ENCODE assay signal across 34 cellular contexts in the genomic region with DNA sequence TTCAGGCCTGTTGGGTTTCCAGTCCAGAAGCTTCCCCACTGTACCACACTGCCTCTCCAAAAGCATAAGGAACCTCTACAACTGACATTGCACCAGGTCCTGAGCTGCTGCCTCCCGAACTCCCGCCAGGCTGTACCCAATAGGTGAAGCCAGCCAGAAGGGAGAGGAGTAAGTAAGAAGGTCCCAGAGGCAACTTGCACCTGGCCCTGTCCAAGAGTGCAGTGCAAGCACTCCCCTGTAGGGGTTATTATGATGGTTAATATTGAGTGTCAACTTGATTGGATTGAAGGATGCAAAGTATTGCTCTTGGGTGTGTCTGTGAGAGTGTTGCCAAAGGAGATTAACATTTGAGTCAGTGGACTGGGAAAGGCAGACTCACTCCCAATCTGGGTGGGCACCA.
"Had no signal": no experiment of that assay in that cellular context is flagged by ENCODE, and none has a peak within 500 bp of the region (broad histone marks: within the 10 kb centered on the region; RNA-seq: fewer than 3 reads in every experiment).

No MANE protein-coding gene starts in this region.

- H3K27ac Mint-ChIP-seq: activated B cell treated with CpG ODN at 0.5 μM for 24 hours; activated CD4-positive, alpha-beta memory T cell treated with anti-CD3 and anti-CD28 coated beads, Interleukin-2, amount 10 ng/mL, durations not matched to agents 7 days and 5 days; activated CD8-positive, alpha-beta memory T cell treated with anti-CD3 and anti-CD28 coated beads, Interleukin-2, amount 10 ng/mL, durations not matched to agents 7 days and 5 days; activated naive CD4-positive, alpha-beta T cell treated with anti-CD3 and anti-CD28 coated beads, Interleukin-2, amount 10 ng/mL, durations not matched to agents 7 days and 5 days; activated naive CD8-positive, alpha-beta T cell; activated naive CD8-positive, alpha-beta T cell treated with anti-CD3 and anti-CD28 coated beads, Interleukin-2, amount 50 U/mL, for 24 hours; brain; T-helper 1 cell treated with Interleukin-12 subunit alpha and Interleukin-12 subunit beta and Interleukin-4 antibody, amounts not matched to agents 30 μg/mL and 1 μg/mL, for 36 hours; T-helper 2 cell treated with Interferon-gamma antibody and Interleukin-4, amounts not matched to agents 5 μg/mL and 100 μg/mL, for 36 hours had no signal

- H3K9me3 Mint-ChIP-seq: activated CD4-positive, alpha-beta memory T cell treated with anti-CD3 and anti-CD28 coated beads, Interleukin-2, amount 10 ng/mL, durations not matched to agents 7 days and 5 days; brain had no signal

- H3K27me3 Mint-ChIP-seq: activated B cell treated with CpG ODN at 0.5 μM for 24 hours; activated CD4-positive, alpha-beta memory T cell treated with anti-CD3 and anti-CD28 coated beads, Interleukin-2, amount 10 ng/mL, durations not matched to agents 7 days and 5 days; activated CD8-positive, alpha-beta memory T cell treated with anti-CD3 and anti-CD28 coated beads, Interleukin-2, amount 10 ng/mL, durations not matched to agents 7 days and 5 days; activated naive CD4-positive, alpha-beta T cell treated with anti-CD3 and anti-CD28 coated beads, Interleukin-2, amount 10 ng/mL, durations not matched to agents 7 days and 5 days; activated naive CD8-positive, alpha-beta T cell; activated naive CD8-positive, alpha-beta T cell treated with anti-CD3 and anti-CD28 coated beads, Interleukin-2, amount 50 U/mL, for 24 hours had no signal

- DNase-seq: activated B cell treated with CpG ODN at 0.5 μM for 24 hours; activated CD4-positive, alpha-beta memory T cell treated with anti-CD3 and anti-CD28 coated beads, Interleukin-2, amount 10 ng/mL, durations not matched to agents 7 days and 5 days; activated CD4-positive, alpha-beta T cell treated with anti-CD3 and anti-CD28 coated beads for 48 hours; activated CD4-positive, CD25-positive, alpha-beta regulatory T cell treated with anti-CD3 and anti-CD28 coated beads, Interleukin-2, amount 50 U/mL, for 72 hours; activated CD8-positive, alpha-beta memory T cell treated with anti-CD3 and anti-CD28 coated beads for 24 hours; activated CD8-positive, alpha-beta memory T cell treated with anti-CD3 and anti-CD28 coated beads, Interleukin-2, amount 10 ng/mL, durations not matched to agents 7 days and 5 days; activated CD8-positive, alpha-beta memory T cell treated with anti-CD3 and anti-CD28 coated beads, Interleukin-2, amount 50 U/mL, for 48 hours; activated effector memory CD4-positive, alpha-beta T cell treated with Interleukin-2 at 50 U/mL for 16 hours; activated naive CD4-positive, alpha-beta T cell treated with anti-CD3 and anti-CD28 coated beads, Interleukin-2, amount 10 ng/mL, durations not matched to agents 7 days and 5 days; activated naive CD8-positive, alpha-beta T cell treated with anti-CD3 and anti-CD28 coated beads, Interleukin-2, amount 50 U/mL, for 24 hours; activated T-cell treated with anti-CD3 and anti-CD28 coated beads, Interleukin-2, amount 50 U/mL, for 48 hours; anterior cingulate cortex; central memory CD4-positive, alpha-beta T cell; Kasumi-1; KG1; MM.1S; NCI-H1105 treated with DMSO at 0.1 percent for 48 hours; NCI-H1436; NCI-H1694; NCI-H1930; NCI-H2081 treated with DMSO at 0.1 percent for 48 hours; NCI-H226; NCI-H446 treated with DMSO at 0.1 percent for 48 hours; NCI-H524; NCI-H69; NCI-H82; RPMI8226; SHP77 treated with DMSO at 0.1 percent for 48 hours; SK-N-SH had no signal

- H3K4me3 ChIP-seq: SJSA1 had no signal

- H3K27ac ChIP-seq: SJSA1 had no signal

- H3K36me3 ChIP-seq: SJSA1 had no signal

- H3K4me3 Mint-ChIP-seq: activated B cell treated with CpG ODN at 0.5 μM for 24 hours; activated CD4-positive, alpha-beta memory T cell treated with anti-CD3 and anti-CD28 coated beads, Interleukin-2, amount 10 ng/mL, durations not matched to agents 7 days and 5 days; activated CD8-positive, alpha-beta memory T cell treated with anti-CD3 and anti-CD28 coated beads, Interleukin-2, amount 10 ng/mL, durations not matched to agents 7 days and 5 days; activated naive CD4-positive, alpha-beta T cell treated with anti-CD3 and anti-CD28 coated beads, Interleukin-2, amount 10 ng/mL, durations not matched to agents 7 days and 5 days; activated naive CD8-positive, alpha-beta T cell; activated naive CD8-positive, alpha-beta T cell treated with anti-CD3 and anti-CD28 coated beads, Interleukin-2, amount 50 U/mL, for 24 hours; brain; T-helper 1 cell treated with Interleukin-12 subunit alpha and Interleukin-12 subunit beta and Interleukin-4 antibody, amounts not matched to agents 30 μg/mL and 1 μg/mL, for 36 hours; T-helper 2 cell treated with Interferon-gamma antibody and Interleukin-4, amounts not matched to agents 5 μg/mL and 100 μg/mL, for 36 hours had no signal

- H3K4me1 Mint-ChIP-seq: activated B cell treated with CpG ODN at 0.5 μM for 24 hours; activated CD4-positive, alpha-beta memory T cell treated with anti-CD3 and anti-CD28 coated beads, Interleukin-2, amount 10 ng/mL, durations not matched to agents 7 days and 5 days; activated CD8-positive, alpha-beta memory T cell treated with anti-CD3 and anti-CD28 coated beads, Interleukin-2, amount 10 ng/mL, durations not matched to agents 7 days and 5 days; activated naive CD4-positive, alpha-beta T cell treated with anti-CD3 and anti-CD28 coated beads, Interleukin-2, amount 10 ng/mL, durations not matched to agents 7 days and 5 days; activated naive CD8-positive, alpha-beta T cell treated with anti-CD3 and anti-CD28 coated beads, Interleukin-2, amount 50 U/mL, for 24 hours had no signal

- H3K36me3 Mint-ChIP-seq: activated CD8-positive, alpha-beta memory T cell treated with anti-CD3 and anti-CD28 coated beads, Interleukin-2, amount 10 ng/mL, durations not matched to agents 7 days and 5 days; activated naive CD4-positive, alpha-beta T cell treated with anti-CD3 and anti-CD28 coated beads, Interleukin-2, amount 10 ng/mL, durations not matched to agents 7 days and 5 days; activated naive CD8-positive, alpha-beta T cell; brain had no signal

- H3K27me3 ChIP-seq: SJSA1 had no signal
